ENCODE assay signal across 16 cellular contexts in genomic region chr7:33880787-33881186, GRCh38. TPM values are rescaled to one million over a fixed set of nuclear protein-coding genes. Genes with fewer than 3 reads are reported as not detected.
A peak's percentile ranks its signal among the peaks of the same experiment; 100 is the strongest.
DNase-seq lines count a peak whose midpoint lies in the region; ATAC-seq and TF ChIP-seq lines count a peak whose summit lies in the region.
"Had no signal": no experiment of that assay in that cellular context is flagged by ENCODE, and none has a peak within 500 bp of the region (broad histone marks: within the 10 kb centered on the region; RNA-seq: fewer than 3 reads in every experiment).

No MANE protein-coding gene starts in this region.

- DNase-seq in A172 (ENCODE audit: low spot score) (peak; percentile 30), HFFc6 (peak; percentile 42), SW480 (ENCODE audit: low spot score) (peak; percentile 32), fibroblast of pulmonary artery (ENCODE audit: low read depth) (peak; percentile 42), UCSD-AML1 (lab: John Stamatoyannopoulos, UW; ENCODE audit: unreplicated experiment) (no peak)
- DNase-seq: Caco-2; NCI-H1436; NCI-H2081 treated with DMSO at 0.1 percent for 48 hours; NCI-H524 treated with DMSO at 0.1 percent for 48 hours; NK-92 treated with Interleukin-12 subunit alpha and Interleukin-12 subunit beta, amount 100 ng/mL, for 24 hours; PC-9 had no signal

- ATAC-seq in GM18870 (IDR thresholded peaks at IDR 0.05; ENCODE audit: unreplicated experiment), result no peak
- no peak for ATAC-seq in GM21619 (IDR thresholded peaks at IDR 0.05; ENCODE audit: unreplicated experiment)
- ATAC-seq in HG03571 (IDR thresholded peaks at IDR 0.05; ENCODE audit: unreplicated experiment), result no peak
- ATAC-seq: A549, Right ventricle myocardium inferior had no signal

- no peaks in the 10 kb centered on the region for H3K36me3 Mint-ChIP-seq in HFFc6 (ENCODE audit: low read depth)

- no peak overlapping the region for H3K4me3 Mint-ChIP-seq in HFFc6

- no peaks in the 10 kb centered on the region for H3K9me3 Mint-ChIP-seq in HFFc6

- H3K4me1 Mint-ChIP-seq in HFFc6 (ENCODE audit: low read depth), result peaks cover 38% of the 10 kb centered on the region

- no peak for TF ChIP-seq CTCF in HFFc6 (IDR thresholded peaks at IDR 0.05)
- no peak for TF ChIP-seq CTCF in fibroblast of pulmonary artery (IDR thresholded peaks at IDR 0.05; ENCODE audit: low read length, missing control alignments)

- peaks cover 5% of the 10 kb centered on the region; the same call in 1 of the 2 replicates for H3K27me3 Mint-ChIP-seq in HFFc6 (ENCODE audit: insufficient read depth)

- no peak overlapping the region for H3K27ac Mint-ChIP-seq in HFFc6

- no peak overlapping the region for H3K4me3 ChIP-seq in fibroblast of pulmonary artery (replicated peaks; ENCODE audit: low read depth, low read length)
- H3K4me3 ChIP-seq: A549, PC-9 had no signal

RNA-seq across cellular contexts. Expression of gene BMPER, which starts 24.6 kb away (rescaled TPM):
- total RNA-seq in A172 (2014; rRNA removed; shearing (Covaris generic)), result 0.34 and 0.55 TPM in 2 replicates
- 10 to 100 TPM in 4 of 6 experiments, 1 to 10 TPM in 2; 9.4 to 13.5 (median 11.1) TPM for total RNA-seq in HFFc6 (2021; fragmentation: NEBNext Ultra II Directional; extraction: Animal tissue kit (Norgen Biotek cat#: 25700))
- total RNA-seq: Caco-2 had no signal
